ENCODE assay signal across 20 cellular contexts in the genomic region with DNA sequence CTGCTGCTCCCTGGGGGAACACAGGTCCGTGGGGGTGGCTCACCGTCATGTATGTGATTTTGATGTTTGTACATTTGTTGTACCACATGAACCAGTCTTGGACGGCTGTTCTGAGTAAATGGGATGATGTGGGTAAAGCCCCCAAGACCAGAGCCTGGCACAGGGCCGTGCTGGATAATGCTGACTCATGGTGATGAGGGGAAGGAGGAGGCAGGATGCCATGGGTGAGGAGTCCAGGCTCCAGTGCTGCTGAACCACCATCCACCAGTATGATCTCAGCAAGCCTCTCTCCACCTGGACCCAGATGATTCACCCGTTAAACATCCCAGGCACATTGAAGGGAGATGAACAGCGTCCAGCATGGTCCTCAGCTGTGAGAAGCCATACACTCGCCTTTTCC. TPM values are rescaled to one million over a fixed set of nuclear protein-coding genes. Genes with fewer than 3 reads are reported as not detected.
A peak's percentile ranks its signal among the peaks of the same experiment; 100 is the strongest.
DNase-seq lines count a peak whose midpoint lies in the region; ATAC-seq, FAIRE-seq and TF ChIP-seq lines count a peak whose summit lies in the region.
"Had no signal": no experiment of that assay in that cellular context is flagged by ENCODE, and none has a peak within 500 bp of the region (broad histone marks: within the 10 kb centered on the region; RNA-seq: fewer than 3 reads in every experiment).

No MANE protein-coding gene starts in this region.

- POLR2A ChIA-PET in A549 (lab: Yijun Ruan, JAX): no interaction called here

- no peak overlapping the region for H3K4me3 Mint-ChIP-seq in H9
- H3K4me3 Mint-ChIP-seq: GM23338 had no signal

- peaks cover 19% of the 10 kb centered on the region for H3K27me3 Mint-ChIP-seq in H9 (ENCODE audit: low read depth)

- 0 out of 6 replicates have a peak, but pooled peaks of 1 of the 2 experiments have one; percentile 27 for ATAC-seq in A549
- ATAC-seq in GM19035 (IDR thresholded peaks at IDR 0.05; ENCODE audit: unreplicated experiment): no peak
- ATAC-seq: GM23338 had no signal

- H3K4me2 ChIP-seq in A549: no peak overlapping the region
- H3K4me2 ChIP-seq in H9 (ENCODE audit: insufficient read depth, insufficient read length, low read length): no peak overlapping the region
- no peak overlapping the region for H3K4me2 ChIP-seq in hepatocyte
- H3K4me2 ChIP-seq: GM23338 had no signal

- H2BK5ac ChIP-seq in H9 (ENCODE audit: insufficient read length, low read length): no peak overlapping the region

- H3K23ac ChIP-seq in H9 (ENCODE audit: insufficient read length, low read depth, low read length): no peak overlapping the region

- H2AFZ ChIP-seq in H9 (ENCODE audit: low read length): no peak overlapping the region
- H2AFZ ChIP-seq in hepatocyte: no peak overlapping the region
- H2AFZ ChIP-seq: GM23338 had no signal

- H3K27me3 ChIP-seq in H9 (ENCODE audit: insufficient read depth, low read length): no peaks in the 10 kb centered on the region
- H3K27me3 ChIP-seq in tibial nerve: no peaks in the 10 kb centered on the region
- H3K27me3 ChIP-seq in hepatocyte: no peaks in the 10 kb centered on the region
- H3K27me3 ChIP-seq: ovary, uterus had no signal

- H4K20me1 ChIP-seq in H9 (ENCODE audit: control insufficient read depth, insufficient read depth, insufficient read length): no peaks in the 10 kb centered on the region
- no peaks in the 10 kb centered on the region for H4K20me1 ChIP-seq in hepatocyte (ENCODE audit: insufficient read depth, poor library complexity, severe bottlenecking)

- H3K56ac ChIP-seq in H9 (ENCODE audit: insufficient read length, low read depth, low read length): no peak overlapping the region

- peaks cover 16 to 25% of the 10 kb centered on the region in 2 experiments for H3K4me1 Mint-ChIP-seq in H9

- no peak for TF ChIP-seq POLR2A in A549 (IDR thresholded peaks at IDR 0.05; ENCODE audit: low read length)
- no peak for TF ChIP-seq POLR2A in tibial nerve (IDR thresholded peaks at IDR 0.05)

- no peaks in the 10 kb centered on the region for H3K79me1 ChIP-seq in H9 (ENCODE audit: insufficient read depth, low read depth, low read length, poor library complexity, severe bottlenecking)

- H4K91ac ChIP-seq in H9 (ENCODE audit: insufficient read length, low read depth, low read length): no peak overlapping the region

- no peak for TF ChIP-seq RAD21 in A549 (conservative IDR thresholded peaks at IDR 0.05 in 1 of 2, IDR thresholded peaks at IDR 0.05 in 1 of 2)

- no peak overlapping the region for H2BK120ac ChIP-seq in H9 (ENCODE audit: low read depth, low read length, poor library complexity, severe bottlenecking)

- no peak overlapping the region for H2AK5ac ChIP-seq in H9 (ENCODE audit: insufficient read length, low read length)

- no peak overlapping the region for H2BK12ac ChIP-seq in H9 (ENCODE audit: insufficient read length, low read depth, low read length)

- no peak overlapping the region for H4K8ac ChIP-seq in H9 (replicated peaks; ENCODE audit: insufficient read length, low read depth, low read length)

- TF ChIP-seq EP300 in A549 (IDR thresholded peaks at IDR 0.05) (no peak), tibial nerve (IDR thresholded peaks at IDR 0.05) (no peak)

- 42% methylated on average over 7 of the region's 7 CpGs for WGBS in A549 (ENCODE audit: missing lambda C conversion rate)
- no CpG with 5 or more reads among the region's 7 CpGs for WGBS in H9 (ENCODE audit: extremely low coverage, insufficient read length, low lambda C conversion rate)
- 79 to 81% methylated on average over 7 of the region's 7 CpGs for WGBS in tibial nerve, 2 donors
- 83% methylated on average over 7 of the region's 7 CpGs for WGBS in hepatocyte (ENCODE audit: low lambda C conversion rate, missing lambda C conversion rate)

- H3K27ac ChIP-seq in A549 (peak overlapping the region in 1 of 2 experiments; percentile 60; a peak in 2 of 6 replicates), H9 (ENCODE audit: insufficient read length, low read depth, low read length) (no peak overlapping the region), tibial nerve (no peak overlapping the region), hepatocyte (no peak overlapping the region)
- H3K27ac ChIP-seq: ovary had no signal

- DNase-seq in A549 (ENCODE audit: low read depth in 1 of 2, low spot score in 1 of 2) (peak in 1 of 2 experiments; percentile 24), H9 (peak; percentile 8), SW480 (ENCODE audit: low spot score) (peak; percentile 40), fibroblast of the aortic adventitia (ENCODE audit: low read depth) (peak; percentile 76), tibial nerve (ENCODE audit: low spot score in 2 of 2) (no peak), NCI-H2227 (lab: John Stamatoyannopoulos, UW; ENCODE audit: unreplicated experiment) (no peak), hepatocyte (ENCODE audit: low spot score) (no peak)
- DNase-seq: activated naive CD4-positive, alpha-beta T cell treated with Interleukin-2 at 50 U/mL for 16 hours; central memory CD4-positive, alpha-beta T cell; DMS79 treated with DMSO at 0.1 percent for 48 hours; erythroblast; mesenchymal stem cell; NCI-H1417; NCI-H526; ovary; RPMI8226; uterus had no signal

- no peak overlapping the region for H2BK15ac ChIP-seq in H9 (ENCODE audit: low read depth, low read length)

- H3K9me3 Mint-ChIP-seq in H9: peaks cover 36 to 55% of the 10 kb centered on the region in 2 experiments

- H3K23me2 ChIP-seq in H9 (ENCODE audit: insufficient read length, low read depth, low read length, poor library complexity, severe bottlenecking): no peaks in the 10 kb centered on the region

- H3K14ac ChIP-seq in H9 (ENCODE audit: insufficient read depth, low read length): no peak overlapping the region

- peaks cover 24 to 44% (median 29%) of the 10 kb centered on the region in 3 experiments for H3K36me3 Mint-ChIP-seq in H9 (ENCODE audit: insufficient read depth in 1 of 3, low read depth in 3 of 3)

- H4K5ac ChIP-seq in H9 (ENCODE audit: insufficient read length, low read depth, low read length): no peak overlapping the region

- no peak overlapping the region for H2BK20ac ChIP-seq in H9 (ENCODE audit: low read depth, low read length, poor library complexity, severe bottlenecking)

- H3K9me2 ChIP-seq in hepatocyte (replicated peaks; ENCODE audit: insufficient read depth): no peaks in the 10 kb centered on the region

- H3K36me3 ChIP-seq in tibial nerve (no peaks in the 10 kb centered on the region), hepatocyte (replicated peaks; ENCODE audit: insufficient read depth, low read depth) (no peaks in the 10 kb centered on the region)
- H3K36me3 ChIP-seq: ovary, uterus had no signal

- no peak overlapping the region for H3K4ac ChIP-seq in H9 (ENCODE audit: low read depth, low read length)

- no peak overlapping the region for H3T11ph ChIP-seq in H9 (ENCODE audit: low read length)

- CTCF ChIA-PET in A549 (lab: Yijun Ruan, JAX): no interaction called here

- H3K9me3 ChIP-seq in A549: peaks cover 47% of the 10 kb centered on the region
- peaks cover 10% of the 10 kb centered on the region for H3K9me3 ChIP-seq in H9 (ENCODE audit: control insufficient read depth, low read depth, low read length)
- peaks cover 0 to 40% (median 4%) of the 10 kb centered on the region in 4 donors for H3K9me3 ChIP-seq in tibial nerve
- H3K9me3 ChIP-seq in hepatocyte (ENCODE audit: low read depth): peaks cover 8% of the 10 kb centered on the region

- no peak overlapping the region for H3K9ac ChIP-seq in H9 (ENCODE audit: extremely low read depth, insufficient read length, low read length)

- H3K79me2 ChIP-seq in H9 (ENCODE audit: insufficient read depth, low read length): no peaks in the 10 kb centered on the region
- H3K79me2 ChIP-seq in hepatocyte: no peaks in the 10 kb centered on the region

- H3K27ac Mint-ChIP-seq in H9: no peak overlapping the region; a peak in 1 of 7 replicates
- H3K27ac Mint-ChIP-seq: GM23338 had no signal

- no peak for FAIRE-seq in A549 (lab: Jason Lieb, UNC)

- H3K4me1 ChIP-seq in A549 (no peaks in the 10 kb centered on the region), H9 (ENCODE audit: insufficient read depth, low read length) (peaks cover 7% of the 10 kb centered on the region; the same call in 1 of the 2 replicates), tibial nerve (no peaks in the 10 kb centered on the region), hepatocyte (ENCODE audit: insufficient read depth) (no peaks in the 10 kb centered on the region)
- H3K4me1 ChIP-seq: uterus had no signal

- H3K4me3 ChIP-seq in A549 (no peak overlapping the region), fibroblast of the aortic adventitia (ENCODE audit: low read depth, low read length) (no peak overlapping the region), tibial nerve (no peak overlapping the region), hepatocyte (no peak overlapping the region)
- H3K4me3 ChIP-seq: GM23338, ovary, uterus had no signal

- TF ChIP-seq CTCF in A549 (IDR thresholded peaks at IDR 0.05): no peak
- no peak for TF ChIP-seq CTCF in H9 (conservative IDR thresholded peaks at IDR 0.05)
- TF ChIP-seq CTCF in fibroblast of the aortic adventitia (IDR thresholded peaks at IDR 0.05; ENCODE audit: insufficient read depth, low read length): no peak
- TF ChIP-seq CTCF in tibial nerve (IDR thresholded peaks at IDR 0.05): no peak
- TF ChIP-seq CTCF in hepatocyte (IDR thresholded peaks at IDR 0.05; ENCODE audit: poor library complexity): no peak

- no peak overlapping the region for H3K18ac ChIP-seq in H9 (ENCODE audit: insufficient read length, low read depth, low read length)

TF ChIP-seq in A549, 52 proteins besides CTCF, POLR2A, EP300 and RAD21 (continues in another document):
- TF ChIP-seq HEYL (CRISPR knock-in tag; IDR thresholded peaks at IDR 0.05) (no peak), RFX5 (IDR thresholded peaks at IDR 0.05) (no peak), PHF8 (IDR thresholded peaks at IDR 0.05; ENCODE audit: borderline replicate concordance, low read depth) (no peak)

RNA-seq across cellular contexts. Expression of gene APCDD1L, which starts 9.6 kb away (rescaled TPM):
- not detected in 2 replicates for polyA plus RNA-seq in A549 (2011; rRNA removed)
- polyA plus RNA-seq in A549 (2012; cell fraction: cytosol; rRNA removed): not detected in 2 replicates
- polyA plus RNA-seq in A549 (2012; cell fraction: nucleus; rRNA removed): not detected in 2 replicates
- polyA plus RNA-seq in A549 (2017; fragmentation: RNase III; extraction: RNeasy Plus Mini Kit Qiagen cat#74134 plus additional on column Dnase treatment): not detected in 3 replicates
- polyA minus RNA-seq in A549 (2011; rRNA and poly(A)+ RNA removed): not detected in 2 replicates
- total RNA-seq in H9 (2021): 0.68 and 1.1 TPM in 2 replicates
- total RNA-seq in fibroblast of the aortic adventitia (ENCODE audit: low replicate concordance): 1.6 and 20.8 TPM in 2 replicates
- total RNA-seq in tibial nerve: under 1 TPM in 2 of 4 donors, not detected in 2; 0.21 to 0.30 TPM
- 0.23 TPM in 1 of 2 replicates, not detected in the other for total RNA-seq in hepatocyte
- polyA plus RNA-seq in hepatocyte: 0.07 TPM in 1 of 2 replicates, not detected in the other
- total RNA-seq: activated CD8-positive, alpha-beta memory T cell treated with anti-CD3 and anti-CD28 coated beads for 36 hours had no signal

Comparison
In these comparisons a context has a peak if more than half of its experiments do, and no peak if none do; other contexts are left out.
1. DNase-seq: peak in H9 (single experiment), SW480 (single experiment) and fibroblast of the aortic adventitia (single experiment); none in tibial nerve (0 of 2), NCI-H2227 (single experiment) and hepatocyte (single experiment).